In genomic region chr2:162161634-162162033, GRCh38 we compare ENCODE assay signal across 22 cellular contexts. TPM values are rescaled to one million over a fixed set of nuclear protein-coding genes. Genes with fewer than 3 reads are reported as not detected.
DNase-seq lines count a peak whose midpoint lies in the region; ATAC-seq and TF ChIP-seq lines count a peak whose summit lies in the region.
"Had no signal": no experiment of that assay in that cellular context is flagged by ENCODE, and none has a peak within 500 bp of the region (broad histone marks: within the 10 kb centered on the region; RNA-seq: fewer than 3 reads in every experiment).

No MANE protein-coding gene starts in this region.

- intact Hi-C loops in PC-3 (cut with micrococcal nuclease): loop anchor here (1.0 to 2.0 kb wide), 2 partner anchors 36 to 59 kb away; no protein-coding TSS in a partner anchor
- intact Hi-C loops in left lung (cut with DNase I): no loop called here

- H3K27ac Mint-ChIP-seq in endothelial cell (ENCODE audit: unreplicated experiment): no peak overlapping the region
- H3K27ac Mint-ChIP-seq: CD14-positive monocyte; CD4-positive, alpha-beta memory T cell; HFFc6; IgD-negative memory B cell had no signal

- no peaks in the 10 kb centered on the region for H3K27me3 Mint-ChIP-seq in endothelial cell (ENCODE audit: unreplicated experiment)

- no peaks in the 10 kb centered on the region for H4K20me1 ChIP-seq in PC-3 (ENCODE audit: low read length)

- no peaks in the 10 kb centered on the region for H3K9me3 Mint-ChIP-seq in endothelial cell (ENCODE audit: unreplicated experiment)
- H3K9me3 Mint-ChIP-seq: CD4-positive, alpha-beta memory T cell; HFFc6; IgD-negative memory B cell had no signal

- TF ChIP-seq CTCF in PC-3 (conservative IDR thresholded peaks at IDR 0.05; ENCODE audit: low read depth, low read length) (no peak), left lung (IDR thresholded peaks at IDR 0.05) (no peak), endothelial cell (IDR thresholded peaks at IDR 0.05; ENCODE audit: unreplicated experiment) (no peak), BE2C (IDR thresholded peaks at IDR 0.05; ENCODE audit: low read depth, low read length) (no peak)

- no peaks in the 10 kb centered on the region for H3K9me2 ChIP-seq in PC-3 (replicated peaks; ENCODE audit: low read length)

- no peak overlapping the region; the same call in 1 of the 2 replicates for H3K4me2 ChIP-seq in PC-3 (ENCODE audit: low read length)

- H3K36me3 ChIP-seq in PC-3 (ENCODE audit: low read depth, low read length) (no peaks in the 10 kb centered on the region), left lung (no peaks in the 10 kb centered on the region), BE2C (no peaks in the 10 kb centered on the region)

- H3F3A ChIP-seq in PC-3 (ENCODE audit: low read length, unreplicated experiment): no peaks in the 10 kb centered on the region

- POLR2A ChIA-PET in PC-3 (lab: Charles Lee; ENCODE audit: unreplicated experiment): no interaction called here

- H3K79me2 ChIP-seq in PC-3 (ENCODE audit: low read length): no peaks in the 10 kb centered on the region

- CTCF ChIA-PET in PC-3 (lab: Charles Lee): no interaction called here

- no peak overlapping the region for H3K4me3 Mint-ChIP-seq in endothelial cell (ENCODE audit: unreplicated experiment)
- H3K4me3 Mint-ChIP-seq: CD14-positive monocyte; CD4-positive, alpha-beta memory T cell; HFFc6; IgD-negative memory B cell had no signal

- H3K4me1 ChIP-seq in PC-3 (ENCODE audit: insufficient read depth, low read length) (peaks cover 23% of the 10 kb centered on the region), left lung (no peaks in the 10 kb centered on the region), BE2C (no peaks in the 10 kb centered on the region)

- H3K27me3 ChIP-seq in PC-3 (ENCODE audit: low read length): no peaks in the 10 kb centered on the region
- no peaks in the 10 kb centered on the region for H3K27me3 ChIP-seq in left lung
- H3K27me3 ChIP-seq in BE2C: no peaks in the 10 kb centered on the region

- no peak overlapping the region for H2AFZ ChIP-seq in PC-3 (ENCODE audit: low read length)

- DNase-seq in DMS53 (lab: John Stamatoyannopoulos, UW) (peak; percentile 60), HT-29 (ENCODE audit: low spot score) (peak; percentile 26), PC-3 (peak; percentile 71), left lung (no peak), endothelial cell (ENCODE audit: low spot score) (no peak), BE2C (no peak), GM19240 (ENCODE audit: insufficient read length, low spot score) (no peak), germinal center (ENCODE audit: low spot score) (no peak)
- DNase-seq: ACHN; CD4-positive, alpha-beta memory T cell; DMS79; GDM1; GOT3; H7; HFFc6; KBM-7 had no signal

- H3K9me3 ChIP-seq in PC-3 (ENCODE audit: low read length) (no peaks in the 10 kb centered on the region), left lung (no peaks in the 10 kb centered on the region), BE2C (no peaks in the 10 kb centered on the region)

- no TSS peak for BruUV-seq in PC-3 (replicated peaks; lab: Mats Ljungman, UMichigan)

- H3K27ac ChIP-seq in PC-3 (ENCODE audit: low read length): no peak overlapping the region
- H3K27ac ChIP-seq in left lung: no peak overlapping the region
- H3K27ac ChIP-seq: HL-60 had no signal

- H3K9ac ChIP-seq in PC-3 (ENCODE audit: low read length): no peak overlapping the region

- peaks cover 3% of the 10 kb centered on the region for H3K4me1 Mint-ChIP-seq in endothelial cell (ENCODE audit: unreplicated experiment)
- H3K4me1 Mint-ChIP-seq: CD14-positive monocyte; CD4-positive, alpha-beta memory T cell had no signal

- no peaks in the 10 kb centered on the region for H3K36me3 Mint-ChIP-seq in endothelial cell (ENCODE audit: low read depth, unreplicated experiment)
- H3K36me3 Mint-ChIP-seq: CD14-positive monocyte; CD4-positive, alpha-beta memory T cell had no signal

- H3K4me3 ChIP-seq in PC-3 (ENCODE audit: low read length) (no peak overlapping the region), left lung (no peak overlapping the region), BE2C (ENCODE audit: low read depth, low read length) (no peak overlapping the region)

- peak; percentile 81 for ATAC-seq in PC-3
- ATAC-seq in left lung: peak; percentile 57
- ATAC-seq: HCT116 had no signal

RNA-seq across cellular contexts. Expression of gene GCG, which starts 9.6 kb away (rescaled TPM):
- not detected in 2 replicates for total RNA-seq in HT-29 (2014; rRNA removed; shearing (Covaris generic))
- total RNA-seq in PC-3 (2014; rRNA removed) (not detected in 2 replicates), left lung (not detected), endothelial cell (ENCODE audit: unreplicated experiment) (not detected)
- polyA plus RNA-seq in BE2C (2012; ENCODE audit: insufficient read depth, insufficient read length, low read depth): not detected
- total RNA-seq: CD4-positive, alpha-beta memory T cell; Daoy; H7; HFFc6 had no signal
- polyA plus RNA-seq: BJ; CD14-positive monocyte; CD4-positive, alpha-beta memory T cell; IgD-negative memory B cell had no signal

Comparison
In these comparisons a context has a peak if more than half of its experiments do, and no peak if none do; other contexts are left out.
1. DNase-seq: peak in DMS53 (single experiment), HT-29 (single experiment) and PC-3 (single experiment); none in left lung (0 of 2), endothelial cell (single experiment), BE2C (single experiment), GM19240 (single experiment) and germinal center (single experiment).